26 cellular contexts compared by ENCODE assay signal in the genomic region with DNA sequence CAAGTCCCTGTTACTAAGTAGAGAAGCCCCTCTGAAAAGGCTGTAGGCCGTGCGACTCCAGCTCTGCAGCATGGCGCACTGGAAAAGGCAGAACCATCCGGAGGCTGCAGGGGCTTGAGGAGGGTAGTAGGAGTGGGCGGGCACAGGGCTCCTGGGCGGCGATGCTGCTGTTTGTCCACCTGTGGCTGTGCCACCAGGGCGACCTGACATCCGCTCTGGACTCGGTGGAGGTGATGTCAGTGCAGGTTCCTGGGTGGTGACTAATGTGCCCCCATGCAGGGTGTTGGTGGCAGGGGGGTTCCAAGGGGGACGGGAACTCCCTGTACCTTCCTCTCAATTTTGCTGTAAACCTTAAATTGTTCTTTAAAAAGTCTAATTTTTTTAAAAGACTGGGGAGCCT. TPM values are rescaled to one million over a fixed set of nuclear protein-coding genes. Genes with fewer than 3 reads are reported as not detected.
A peak's percentile ranks its signal among the peaks of the same experiment; 100 is the strongest.
DNase-seq lines count a peak whose midpoint lies in the region; ATAC-seq and TF ChIP-seq lines count a peak whose summit lies in the region.
"Had no signal": no experiment of that assay in that cellular context is flagged by ENCODE, and none has a peak within 500 bp of the region (broad histone marks: within the 10 kb centered on the region; RNA-seq: fewer than 3 reads in every experiment).

No MANE protein-coding gene starts in this region.

- TF ChIP-seq CTCF in cardiac muscle cell (IDR thresholded peaks at IDR 0.05; ENCODE audit: low read depth, low read length) (no peak), left ventricle myocardium inferior (IDR thresholded peaks at IDR 0.05; ENCODE audit: borderline replicate concordance) (no peak), lower lobe of right lung (IDR thresholded peaks at IDR 0.05) (no peak), PC-9 (conservative IDR thresholded peaks at IDR 0.05) (no peak), osteocyte (IDR thresholded peaks at IDR 0.05) (no peak)

- peaks cover 24% of the 10 kb centered on the region for H3K4me1 Mint-ChIP-seq in activated T-helper 17 cell treated with anti-CD3 and anti-CD28 coated beads, Interleukin-2, amount 50 U/mL, for 72 hours
- H3K4me1 Mint-ChIP-seq in stimulated activated naive B cell treated with anti-CD40 and anti-IgM and Interleukin-4, amounts not matched to agents 10 μg/mL and 1 μg/mL and 100 μg/mL, for 72 hours: peaks cover 12 to 36% of the 10 kb centered on the region in 2 donors
- H3K4me1 Mint-ChIP-seq in osteocyte (ENCODE audit: unreplicated experiment): peaks cover 8% of the 10 kb centered on the region

- H3K79me2 ChIP-seq in PC-9 (ENCODE audit: low read depth): no peaks in the 10 kb centered on the region

- peak overlapping the region; percentile 40 for H3K4me3 Mint-ChIP-seq in activated T-helper 17 cell treated with anti-CD3 and anti-CD28 coated beads, Interleukin-2, amount 50 U/mL, for 72 hours
- no peak overlapping the region for H3K4me3 Mint-ChIP-seq in stimulated activated naive B cell treated with anti-CD40 and anti-IgM and Interleukin-4, amounts not matched to agents 10 μg/mL and 1 μg/mL and 100 μg/mL, for 72 hours
- H3K4me3 Mint-ChIP-seq in osteocyte (ENCODE audit: unreplicated experiment): no peak overlapping the region
- H3K4me3 Mint-ChIP-seq: activated naive CD4-positive, alpha-beta T cell treated with anti-CD3 and anti-CD28 coated beads, Interleukin-2, amount 10 ng/mL, durations not matched to agents 7 days and 5 days; H9; T-helper 1 cell treated with Interleukin-12 subunit alpha and Interleukin-12 subunit beta and Interleukin-4 antibody, amounts not matched to agents 30 μg/mL and 1 μg/mL, for 36 hours had no signal

- no peaks in the 10 kb centered on the region for H3K27me3 Mint-ChIP-seq in activated T-helper 17 cell treated with anti-CD3 and anti-CD28 coated beads, Interleukin-2, amount 50 U/mL, for 72 hours
- no peaks in the 10 kb centered on the region for H3K27me3 Mint-ChIP-seq in stimulated activated naive B cell treated with anti-CD40 and anti-IgM and Interleukin-4, amounts not matched to agents 10 μg/mL and 1 μg/mL and 100 μg/mL, for 72 hours
- H3K27me3 Mint-ChIP-seq in osteocyte (ENCODE audit: unreplicated experiment): no peaks in the 10 kb centered on the region
- H3K27me3 Mint-ChIP-seq: activated naive CD4-positive, alpha-beta T cell treated with anti-CD3 and anti-CD28 coated beads, Interleukin-2, amount 10 ng/mL, durations not matched to agents 7 days and 5 days had no signal

- H3K4me3 ChIP-seq in cardiac muscle cell (no peak overlapping the region), left ventricle myocardium inferior (no peak overlapping the region), lower lobe of right lung (no peak overlapping the region), PC-9 (no peak overlapping the region)
- H3K4me3 ChIP-seq: BLaER1 treated with 17β-estradiol and CSF1 and Interleukin-3, amounts not matched to agents 10 nM and 100 nM; suprapubic skin had no signal

- H3K9me2 ChIP-seq in PC-9 (ENCODE audit: insufficient read depth): no peaks in the 10 kb centered on the region

- peaks cover 70% of the 10 kb centered on the region for H4K20me1 ChIP-seq in PC-9 (ENCODE audit: insufficient read depth)

- CTCF ChIA-PET in PC-9 (lab: Charles Lee): no interaction called here

- peak overlapping the region; percentile 74 for H3K27ac ChIP-seq in cardiac muscle cell
- H3K27ac ChIP-seq in left ventricle myocardium inferior (replicated peaks): no peak overlapping the region
- no peak overlapping the region for H3K27ac ChIP-seq in lower lobe of right lung
- H3K27ac ChIP-seq in PC-9: no peak overlapping the region
- H3K27ac ChIP-seq: suprapubic skin had no signal

- no TSS peak for BruUV-seq in PC-9 (replicated peaks; lab: Mats Ljungman, UMichigan)

- intact Hi-C loops in left ventricle myocardium inferior (cut with micrococcal nuclease) (no loop called here), lower lobe of right lung (cut with DNase I) (no loop called here), PC-9 (cut with micrococcal nuclease; ENCODE audit: unreplicated experiment) (no loop called here)

- DNase-seq in cardiac muscle cell (ENCODE audit: low read depth in 1 of 2, low spot score in 1 of 2): no peak
- no peak for DNase-seq in left ventricle myocardium inferior
- peak; percentile 28 for DNase-seq in lower lobe of right lung
- DNase-seq in stimulated activated naive B cell treated with anti-CD40 and anti-IgM and Interleukin-4, amounts not matched to agents 10 μg/mL and 1 μg/mL and 100 μg/mL, for 72 hours: no peak
- no peak for DNase-seq in PC-9
- DNase-seq in osteocyte (ENCODE audit: extremely low spot score, unreplicated experiment): no peak
- DNase-seq: ACHN; activated CD4-positive, alpha-beta T cell treated with anti-CD3 and anti-CD28 coated beads, Interleukin-2, amount 50 U/mL, for 1 hour; activated naive CD4-positive, alpha-beta T cell treated with anti-CD3 and anti-CD28 coated beads, Interleukin-2, amount 10 ng/mL, durations not matched to agents 7 days and 5 days; cerebellar nuclear complex; DMS53; effector CD8-positive, alpha-beta T cell; H9; left cardiac atrium; NCI-H1048; NCI-H1930; NCI-H345; NCI-H82; OCI-M1; stimulated activated CD4-positive, alpha-beta T cell treated with anti-CD3 and anti-CD28 coated beads, Interleukin-12 subunit alpha, Interleukin-12 subunit beta, amount 100 ng/mL, for 4 hours; WERI-Rb-1 had no signal

- H3K27me3 ChIP-seq in cardiac muscle cell (no peaks in the 10 kb centered on the region), left ventricle myocardium inferior (ENCODE audit: low read depth) (no peaks in the 10 kb centered on the region), lower lobe of right lung (ENCODE audit: low read depth) (no peaks in the 10 kb centered on the region), PC-9 (ENCODE audit: insufficient read depth, low read depth) (no peaks in the 10 kb centered on the region)
- H3K27me3 ChIP-seq: BLaER1 treated with 17β-estradiol and CSF1 and Interleukin-3, amounts not matched to agents 10 nM and 100 nM; suprapubic skin had no signal

- peak; percentile 55 for ATAC-seq in activated T-helper 17 cell treated with anti-CD3 and anti-CD28 coated beads, Interleukin-2, amount 50 U/mL, for 72 hours (replicated peaks)
- ATAC-seq in lower lobe of right lung (peak in 1 of 2 donors; percentile 6), HG03442 (IDR thresholded peaks at IDR 0.05; ENCODE audit: unreplicated experiment) (no peak)
- no peak for ATAC-seq in stimulated activated naive B cell treated with anti-CD40 and anti-IgM and Interleukin-4, amounts not matched to agents 10 μg/mL and 1 μg/mL and 100 μg/mL, for 72 hours (replicated peaks)

- H3K9me3 ChIP-seq in cardiac muscle cell (ENCODE audit: low read depth) (no peaks in the 10 kb centered on the region), left ventricle myocardium inferior (replicated peaks) (no peaks in the 10 kb centered on the region), lower lobe of right lung (no peaks in the 10 kb centered on the region), PC-9 (ENCODE audit: insufficient read depth, low read depth) (no peaks in the 10 kb centered on the region)
- H3K9me3 ChIP-seq: BLaER1 treated with 17β-estradiol and CSF1 and Interleukin-3, amounts not matched to agents 10 nM and 100 nM; suprapubic skin had no signal

- no peak overlapping the region for H2AFZ ChIP-seq in PC-9

- no peaks in the 10 kb centered on the region for H3K9me3 Mint-ChIP-seq in activated T-helper 17 cell treated with anti-CD3 and anti-CD28 coated beads, Interleukin-2, amount 50 U/mL, for 72 hours
- H3K9me3 Mint-ChIP-seq in stimulated activated naive B cell treated with anti-CD40 and anti-IgM and Interleukin-4, amounts not matched to agents 10 μg/mL and 1 μg/mL and 100 μg/mL, for 72 hours: peaks cover 2 to 3% of the 10 kb centered on the region in 2 donors
- H3K9me3 Mint-ChIP-seq in osteocyte (ENCODE audit: unreplicated experiment): no peaks in the 10 kb centered on the region
- H3K9me3 Mint-ChIP-seq: T-helper 1 cell treated with Interleukin-12 subunit alpha and Interleukin-12 subunit beta and Interleukin-4 antibody, amounts not matched to agents 30 μg/mL and 1 μg/mL, for 36 hours had no signal

- H3K4me1 ChIP-seq in cardiac muscle cell (ENCODE audit: low read depth) (peaks cover 4% of the 10 kb centered on the region), left ventricle myocardium inferior (peaks cover 34% of the 10 kb centered on the region), lower lobe of right lung (peaks cover 3% of the 10 kb centered on the region), PC-9 (replicated peaks; ENCODE audit: insufficient read depth) (no peaks in the 10 kb centered on the region)

- peaks cover 83% of the 10 kb centered on the region for H3K36me3 Mint-ChIP-seq in activated T-helper 17 cell treated with anti-CD3 and anti-CD28 coated beads, Interleukin-2, amount 50 U/mL, for 72 hours (ENCODE audit: low read depth)
- peaks cover 49 to 66% of the 10 kb centered on the region in 2 donors for H3K36me3 Mint-ChIP-seq in stimulated activated naive B cell treated with anti-CD40 and anti-IgM and Interleukin-4, amounts not matched to agents 10 μg/mL and 1 μg/mL and 100 μg/mL, for 72 hours
- peaks cover 59% of the 10 kb centered on the region for H3K36me3 Mint-ChIP-seq in osteocyte (ENCODE audit: unreplicated experiment)

- H3K36me3 ChIP-seq in cardiac muscle cell: peaks cover 14% of the 10 kb centered on the region
- peaks cover 82% of the 10 kb centered on the region for H3K36me3 ChIP-seq in left ventricle myocardium inferior
- peaks cover 85% of the 10 kb centered on the region for H3K36me3 ChIP-seq in lower lobe of right lung
- H3K36me3 ChIP-seq in PC-9 (ENCODE audit: low read depth): peaks cover 11% of the 10 kb centered on the region; the same call in 1 of the 2 replicates

- H3F3A ChIP-seq in PC-9 (ENCODE audit: insufficient read depth, low read depth): peaks cover 71% of the 10 kb centered on the region

- peak overlapping the region; percentile 71 for H3K27ac Mint-ChIP-seq in activated T-helper 17 cell treated with anti-CD3 and anti-CD28 coated beads, Interleukin-2, amount 50 U/mL, for 72 hours
- H3K27ac Mint-ChIP-seq in stimulated activated naive B cell treated with anti-CD40 and anti-IgM and Interleukin-4, amounts not matched to agents 10 μg/mL and 1 μg/mL and 100 μg/mL, for 72 hours: peak overlapping the region; percentile 80
- H3K27ac Mint-ChIP-seq in osteocyte (ENCODE audit: unreplicated experiment): no peak overlapping the region
- H3K27ac Mint-ChIP-seq: activated naive CD4-positive, alpha-beta T cell treated with anti-CD3 and anti-CD28 coated beads, Interleukin-2, amount 10 ng/mL, durations not matched to agents 7 days and 5 days; T-helper 1 cell treated with Interleukin-12 subunit alpha and Interleukin-12 subunit beta and Interleukin-4 antibody, amounts not matched to agents 30 μg/mL and 1 μg/mL, for 36 hours had no signal

- H3K4me2 ChIP-seq in PC-9: no peak overlapping the region

- POLR2A ChIA-PET in PC-9 (lab: Charles Lee; ENCODE audit: unreplicated experiment): no interaction called here

RNA-seq across cellular contexts. Expression of a gene that starts 58.3 kb away (rescaled TPM):
- total RNA-seq in cardiac muscle cell (59.6 and 118 TPM in 2 replicates), left ventricle myocardium inferior (21.5 TPM), lower lobe of right lung (44.8 TPM), PC-9 (2021) (60.5 and 60.8 TPM in 2 replicates), osteocyte (69.8 and 70.0 TPM in 2 replicates)
- 28.1 and 32.8 TPM in 2 replicates for polyA plus RNA-seq in cardiac muscle cell
- total RNA-seq in activated T-helper 17 cell treated with anti-CD3 and anti-CD28 coated beads, Interleukin-2, amount 50 U/mL, for 72 hours: 10 to 100 TPM; 34.4 to 35.3 TPM
